In the genomic region with DNA sequence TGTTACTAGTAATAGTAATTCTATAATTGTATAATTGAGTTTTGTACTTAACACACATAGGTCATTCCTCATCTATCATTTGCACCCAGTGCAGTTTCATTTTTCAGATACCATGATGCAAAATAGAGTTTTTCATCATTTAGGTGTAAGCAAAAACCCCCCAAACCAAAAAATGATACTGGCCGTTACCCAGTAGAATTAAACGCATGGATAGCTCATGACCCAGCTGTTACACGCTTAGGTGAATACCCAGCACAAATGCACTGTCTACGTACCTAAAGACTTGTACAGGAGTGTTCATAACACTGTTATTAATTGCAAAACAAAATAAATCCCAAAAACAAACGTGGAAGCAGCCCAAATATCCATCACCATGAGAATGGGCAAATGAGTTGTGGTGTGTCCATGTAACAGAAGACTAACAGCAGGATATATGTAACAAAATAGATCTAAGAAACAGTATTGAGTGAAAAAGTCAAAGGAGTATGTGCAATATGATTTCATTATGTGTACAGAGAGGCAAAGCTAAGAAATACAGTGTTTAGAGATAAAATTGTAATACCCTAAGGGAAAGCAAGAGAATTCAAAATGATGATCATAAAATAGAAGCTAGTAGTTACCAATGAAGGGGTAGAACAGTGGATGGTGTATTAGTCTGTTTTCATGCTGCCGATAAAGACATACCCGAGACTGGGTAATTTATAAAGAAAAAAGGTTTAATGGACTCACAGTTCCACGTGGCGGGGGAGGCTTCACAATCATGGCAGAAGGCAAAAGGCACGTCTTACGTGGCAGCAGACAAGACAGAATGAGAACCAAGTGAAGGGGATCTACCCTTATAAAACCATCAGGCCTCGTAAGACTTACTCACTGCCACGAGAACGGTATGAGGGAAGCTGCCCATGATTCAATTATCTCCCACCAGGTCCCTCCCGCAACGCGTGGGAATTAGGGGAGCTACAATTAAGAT, we compare ENCODE assay signal across 17 cellular contexts.
"Had no signal": no experiment of that assay in that cellular context is flagged by ENCODE, and none has a peak within 500 bp of the region (broad histone marks: within the 10 kb centered on the region; RNA-seq: fewer than 3 reads in every experiment).

No MANE protein-coding gene starts in this region.

- H3K27me3 Mint-ChIP-seq: activated CD4-positive, alpha-beta T cell treated with anti-CD3 and anti-CD28 coated beads, Interleukin-2, amount 10 ng/mL, durations not matched to agents 24 days and 14 days had no signal

- H3K9me3 ChIP-seq: esophagus squamous epithelium, psoas muscle had no signal

- DNase-seq: activated CD4-positive, alpha-beta T cell treated with anti-CD3 and anti-CD28 coated beads, Interleukin-2, amount 10 ng/mL, durations not matched to agents 24 days and 14 days; activated gamma-delta T cell; activated T-cell treated with anti-CD3 and anti-CD28 coated beads, Interleukin-2, amount 50 U/mL, for 48 hours; aorta; esophagus squamous epithelium; foreskin fibroblast; immature natural killer cell; left cardiac atrium; natural killer cell; nucleus accumbens; psoas muscle; stimulated activated CD4-positive, alpha-beta T cell treated with anti-CD3 and anti-CD28 coated beads, Interleukin-12 subunit alpha, Interleukin-12 subunit beta, amount 100 ng/mL, for 4 hours; stimulated activated CD4-positive, alpha-beta T cell treated with anti-CD3 and anti-CD28 coated beads, Interleukin-2, amount 100 ng/mL, for 48 hours; stimulated activated naive CD8-positive, alpha-beta T cell treated with anti-CD3 and anti-CD28 coated beads, Interleukin-15, Interleukin-2, amounts not matched to agents 100 U/mL and 50 U/mL, for 24 hours had no signal

- H3K27ac Mint-ChIP-seq: activated CD4-positive, alpha-beta T cell treated with anti-CD3 and anti-CD28 coated beads, Interleukin-2, amount 10 ng/mL, durations not matched to agents 24 days and 14 days; immature natural killer cell; natural killer cell; T-helper 1 cell treated with Interleukin-12 subunit alpha and Interleukin-12 subunit beta and Interleukin-4 antibody, amounts not matched to agents 30 μg/mL and 1 μg/mL, for 36 hours; WTC11 had no signal

- H3K9me3 Mint-ChIP-seq: activated CD4-positive, alpha-beta T cell treated with anti-CD3 and anti-CD28 coated beads, Interleukin-2, amount 10 ng/mL, durations not matched to agents 24 days and 14 days; immature natural killer cell; natural killer cell; T-helper 1 cell treated with Interleukin-12 subunit alpha and Interleukin-12 subunit beta and Interleukin-4 antibody, amounts not matched to agents 30 μg/mL and 1 μg/mL, for 36 hours; WTC11 had no signal

- FAIRE-seq: bronchial epithelial cell had no signal

- ATAC-seq: natural killer cell; psoas muscle; stimulated activated naive CD8-positive, alpha-beta T cell treated with anti-CD3 and anti-CD28 coated beads, Interleukin-15, Interleukin-2, amounts not matched to agents 100 U/mL and 50 U/mL, for 24 hours; WTC11 had no signal

- H3K4me1 ChIP-seq: esophagus squamous epithelium had no signal

- H3K4me3 Mint-ChIP-seq: activated CD4-positive, alpha-beta T cell treated with anti-CD3 and anti-CD28 coated beads, Interleukin-2, amount 10 ng/mL, durations not matched to agents 24 days and 14 days; immature natural killer cell; natural killer cell; T-helper 1 cell treated with Interleukin-12 subunit alpha and Interleukin-12 subunit beta and Interleukin-4 antibody, amounts not matched to agents 30 μg/mL and 1 μg/mL, for 36 hours; WTC11 had no signal

- H3K36me3 Mint-ChIP-seq: natural killer cell had no signal

- H3K27ac ChIP-seq: esophagus squamous epithelium, psoas muscle had no signal

- H3K4me3 ChIP-seq: esophagus squamous epithelium, psoas muscle had no signal

- H3K27me3 ChIP-seq: esophagus squamous epithelium had no signal
